In the genomic region with DNA sequence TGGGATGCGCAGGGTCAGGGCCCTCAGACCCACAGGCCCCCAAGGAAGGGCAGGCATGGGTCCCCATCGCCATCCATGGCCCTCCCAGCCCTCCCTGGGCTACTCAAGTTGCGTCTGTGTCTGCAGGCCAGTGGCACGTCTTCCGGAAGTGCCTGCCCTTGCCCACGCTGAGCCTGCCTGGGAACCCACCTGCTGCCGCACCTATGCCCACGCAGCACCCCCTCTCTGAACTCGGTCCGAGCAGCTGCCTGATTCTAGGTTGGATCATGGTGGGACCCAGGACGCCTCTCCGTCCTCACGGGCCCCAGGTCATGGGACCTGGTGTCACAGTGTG, we compare ENCODE assay signal across 14 cellular contexts.
A peak's percentile ranks its signal among the peaks of the same experiment; 100 is the strongest.
DNase-seq lines count a peak whose midpoint lies in the region; ATAC-seq and TF ChIP-seq lines count a peak whose summit lies in the region.
"Had no signal": no experiment of that assay in that cellular context is flagged by ENCODE, and none has a peak within 500 bp of the region (broad histone marks: within the 10 kb centered on the region; RNA-seq: fewer than 3 reads in every experiment).

No MANE protein-coding gene starts in this region.

- H4K20me1 ChIP-seq in neural progenitor cell (ENCODE audit: low read depth): no peaks in the 10 kb centered on the region

- DNase-seq in dorsolateral prefrontal cortex (no peak), neural progenitor cell (ENCODE audit: low spot score) (no peak), testis (peak; percentile 12), substantia nigra (lab: John Stamatoyannopoulos, UW) (no peak), hippocampal formation (lab: John Stamatoyannopoulos, UW) (no peak)
- DNase-seq: C1 segment of cervical spinal cord; Calu3; CD4-positive, alpha-beta T cell; DMS79 treated with DMSO at 0.1 percent for 48 hours; EL; GM23248 had no signal

- H3K27me3 ChIP-seq in dorsolateral prefrontal cortex: no peaks in the 10 kb centered on the region
- no peaks in the 10 kb centered on the region for H3K27me3 ChIP-seq in neural progenitor cell
- no peaks in the 10 kb centered on the region for H3K27me3 ChIP-seq in testis

- H3K4me3 Mint-ChIP-seq in brain (no peak overlapping the region), neural progenitor cell (no peak overlapping the region)
- H3K4me3 Mint-ChIP-seq: B cell; CD4-positive, alpha-beta T cell had no signal

- H3K9me3 ChIP-seq in neural progenitor cell (ENCODE audit: low read depth): no peaks in the 10 kb centered on the region
- no peaks in the 10 kb centered on the region for H3K9me3 ChIP-seq in testis

- H3F3A ChIP-seq in neural progenitor cell (ENCODE audit: low read depth): no peaks in the 10 kb centered on the region

- no peak for ATAC-seq in HG03457 (IDR thresholded peaks at IDR 0.05; ENCODE audit: unreplicated experiment)

- peak overlapping the region in 34 of 59 donors; percentile 6 to 86 (median 49) for H3K27ac ChIP-seq in dorsolateral prefrontal cortex
- H3K27ac ChIP-seq in neural progenitor cell: no peak overlapping the region
- no peak overlapping the region for H3K27ac ChIP-seq in testis
- no peak overlapping the region for H3K27ac ChIP-seq in substantia nigra (ENCODE audit: low read depth, low read length, poor library complexity, severe bottlenecking)
- H3K27ac ChIP-seq: GM23248 had no signal

- no peak overlapping the region for H3K9ac ChIP-seq in neural progenitor cell
- H3K9ac ChIP-seq: GM23248 had no signal

- H3K36me3 Mint-ChIP-seq in brain (no peaks in the 10 kb centered on the region), neural progenitor cell (no peaks in the 10 kb centered on the region)

- H2AFZ ChIP-seq in neural progenitor cell (replicated peaks): no peak overlapping the region
- H2AFZ ChIP-seq: GM23248 had no signal

- peaks cover 4% of the 10 kb centered on the region for H3K4me1 ChIP-seq in neural progenitor cell
- H3K4me1 ChIP-seq in testis: peaks cover 6% of the 10 kb centered on the region

- no peak for TF ChIP-seq POLR2A in testis (IDR thresholded peaks at IDR 0.05)

- H3K27me3 Mint-ChIP-seq in brain: no peaks in the 10 kb centered on the region
- H3K27me3 Mint-ChIP-seq in neural progenitor cell (ENCODE audit: insufficient read depth, low read depth): peaks cover 10% of the 10 kb centered on the region
- H3K27me3 Mint-ChIP-seq: B cell; CD4-positive, alpha-beta T cell had no signal

- H3K4me3 ChIP-seq in dorsolateral prefrontal cortex: no peak overlapping the region
- no peak overlapping the region for H3K4me3 ChIP-seq in neural progenitor cell
- no peak overlapping the region for H3K4me3 ChIP-seq in testis
- H3K4me3 ChIP-seq: GM23248 had no signal

- no peaks in the 10 kb centered on the region for H3K79me2 ChIP-seq in neural progenitor cell (ENCODE audit: low read depth)

- no peak overlapping the region for H3K4me2 ChIP-seq in neural progenitor cell

- H3K9me3 Mint-ChIP-seq in brain: no peaks in the 10 kb centered on the region
- H3K9me3 Mint-ChIP-seq in neural progenitor cell: no peaks in the 10 kb centered on the region
- H3K9me3 Mint-ChIP-seq: CD4-positive, alpha-beta T cell had no signal

- WGBS in testis, 2 donors: 92 to 97% methylated on average over 5 to 13 of the region's 13 CpGs

- TF ChIP-seq CTCF in brain (conservative IDR thresholded peaks at IDR 0.05) (no peak), dorsolateral prefrontal cortex (IDR thresholded peaks at IDR 0.05 in 54 of 56, conservative IDR thresholded peaks at IDR 0.05 in 2 of 56; ENCODE audit: low read depth in 1 of 56, partially characterized antibody in 56 of 56) (no peak), neural progenitor cell (IDR thresholded peaks at IDR 0.05) (no peak), testis (IDR thresholded peaks at IDR 0.05) (no peak)

- H3K36me3 ChIP-seq in neural progenitor cell (no peaks in the 10 kb centered on the region), testis (ENCODE audit: low read depth, missing control alignments) (no peaks in the 10 kb centered on the region)

- H3K4me1 Mint-ChIP-seq in brain: peaks cover 71% of the 10 kb centered on the region
- H3K4me1 Mint-ChIP-seq in neural progenitor cell: peaks cover 37% of the 10 kb centered on the region
- H3K4me1 Mint-ChIP-seq: B cell had no signal

- intact Hi-C loops in dorsolateral prefrontal cortex (cut with DNase I): loop anchor here in 1 of 2 donors (10.0 kb wide), 1 partner anchor 222 kb away; no protein-coding TSS in a partner anchor
- intact Hi-C loops in testis (cut with DNase I; ENCODE audit: low total_unique reads): no loop called here

- peak overlapping the region in 3 of 5 experiments; percentile 86 to 96 (median 94) for H3K27ac Mint-ChIP-seq in brain
- H3K27ac Mint-ChIP-seq in neural progenitor cell: peak overlapping the region; percentile 67
- H3K27ac Mint-ChIP-seq: CD4-positive, alpha-beta T cell had no signal

Comparison
In these comparisons a context has a peak if more than half of its experiments do, and no peak if none do; other contexts are left out.
1. H3K27ac ChIP-seq: peak in dorsolateral prefrontal cortex (34 of 59); none in neural progenitor cell (single experiment), testis (0 of 2) and substantia nigra (single experiment).